ENCODE assay signal across 1 cellular context in genomic region chrX:153714256-153714655, GRCh38.
TF ChIP-seq lines count a peak whose summit lies in the region.

No MANE protein-coding gene starts in this region.

TF ChIP-seq in A549, 52 proteins besides CTCF, POLR2A, EP300 and RAD21 (continued from another document):
- TF ChIP-seq ELK1 (IDR thresholded peaks at IDR 0.05; ENCODE audit: low read depth, low read length) = no peak
- TF ChIP-seq NR3C1 (IDR thresholded peaks at IDR 0.05) = no peak
- TF ChIP-seq MAX (IDR thresholded peaks at IDR 0.05) = no peak
- TF ChIP-seq HOXB13 (CRISPR knock-in tag; IDR thresholded peaks at IDR 0.05; ENCODE audit: low read depth) = no peak
- no peak for TF ChIP-seq FOSL2 (IDR thresholded peaks at IDR 0.05)
- no peak for TF ChIP-seq FOSL2 (CRISPR knock-in tag; IDR thresholded peaks at IDR 0.05)
- no peak for TF ChIP-seq HOXB5 (CRISPR knock-in tag; IDR thresholded peaks at IDR 0.05)
- TF ChIP-seq EHF (CRISPR knock-in tag; IDR thresholded peaks at IDR 0.05) = no peak
- no peak for TF ChIP-seq USF2 (IDR thresholded peaks at IDR 0.05)
- no peak for TF ChIP-seq HOXA7 (CRISPR knock-in tag; IDR thresholded peaks at IDR 0.05)
